In the genomic region with DNA sequence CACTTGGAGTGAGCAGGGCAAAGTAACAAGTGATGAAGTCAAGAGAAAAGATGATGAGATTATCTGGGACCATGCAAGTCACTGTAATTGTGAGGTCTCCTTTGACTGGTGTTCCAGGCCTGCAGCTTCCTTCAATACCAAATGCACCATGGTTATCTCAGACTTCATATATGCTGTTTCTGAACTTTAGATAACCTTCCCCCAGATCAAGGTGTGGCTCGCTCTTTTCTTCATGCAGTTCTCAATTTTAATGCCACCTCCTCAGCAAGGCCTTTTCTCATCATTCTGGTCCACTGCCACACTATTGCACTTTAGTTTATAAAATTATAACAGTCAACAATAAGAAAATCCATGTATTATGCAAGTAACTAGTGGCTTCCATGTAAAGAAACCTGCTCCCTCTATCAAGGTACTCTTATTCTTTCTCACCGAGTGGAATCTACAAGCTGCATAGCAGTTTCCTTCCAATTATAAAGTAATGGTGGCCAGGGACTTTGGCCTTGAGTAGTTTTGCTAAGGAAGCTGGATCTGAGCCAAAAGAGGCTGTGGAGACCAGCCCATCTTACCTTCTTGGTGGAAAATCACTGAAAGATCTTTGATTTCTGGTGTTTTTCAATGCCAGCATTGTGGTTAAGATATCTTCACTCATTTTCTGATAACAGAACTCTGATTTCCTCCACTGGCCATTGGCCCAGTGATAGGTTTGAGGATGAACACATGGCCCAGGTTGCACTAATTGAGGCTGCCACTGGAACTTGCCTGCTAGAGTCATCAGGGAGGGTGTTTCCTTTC, we compare ENCODE assay signal across 15 cellular contexts.
A peak's percentile ranks its signal among the peaks of the same experiment; 100 is the strongest.
DNase-seq lines count a peak whose midpoint lies in the region; ATAC-seq, FAIRE-seq and TF ChIP-seq lines count a peak whose summit lies in the region.
"Had no signal": no experiment of that assay in that cellular context is flagged by ENCODE, and none has a peak within 500 bp of the region (broad histone marks: within the 10 kb centered on the region; RNA-seq: fewer than 3 reads in every experiment).

No MANE protein-coding gene starts in this region.

- H3K9me3 ChIP-seq in mucosa of descending colon = no peaks in the 10 kb centered on the region
- H3K9me3 ChIP-seq in heart right ventricle = peaks cover 0 to 4% (median 0%) of the 10 kb centered on the region in 11 donors
- H3K9me3 ChIP-seq in kidney (ENCODE audit: control insufficient read depth in 1 of 2, low read length in 2 of 2) = no peaks in the 10 kb centered on the region

- no peaks in the 10 kb centered on the region for H3K36me3 ChIP-seq in mucosa of descending colon (ENCODE audit: low read depth)
- no peaks in the 10 kb centered on the region for H3K36me3 ChIP-seq in heart right ventricle
- H3K36me3 ChIP-seq in kidney (ENCODE audit: control insufficient read depth in 1 of 2, insufficient read depth in 2 of 2, low read length in 2 of 2) = no peaks in the 10 kb centered on the region

- no peak overlapping the region for H3K27ac ChIP-seq in heart right ventricle
- no peak overlapping the region for H3K27ac ChIP-seq in kidney (ENCODE audit: low read depth in 2 of 2, low read length in 2 of 2)
- H3K27ac ChIP-seq: C4-2B, GM23248 had no signal

- ATAC-seq in SK-N-SH treated with all-trans-retinoic acid at 6 μM for 48 hours = peak; percentile 55
- ATAC-seq in mucosa of descending colon = peak; percentile 44
- no peak for ATAC-seq in HG03457 (IDR thresholded peaks at IDR 0.05; ENCODE audit: unreplicated experiment)
- no peak for ATAC-seq in heart right ventricle
- ATAC-seq: HCT116 had no signal

- H3K9ac ChIP-seq in kidney (ENCODE audit: low read length in 2 of 2) = no peak overlapping the region
- H3K9ac ChIP-seq: GM23248 had no signal

- no peak for TF ChIP-seq CTCF in mucosa of descending colon (IDR thresholded peaks at IDR 0.05)
- no peak for TF ChIP-seq CTCF in heart right ventricle (IDR thresholded peaks at IDR 0.05)
- no peak for TF ChIP-seq CTCF in kidney (IDR thresholded peaks at IDR 0.05; ENCODE audit: borderline replicate concordance, extremely low read depth, insufficient read depth)

- DNase-seq in NCI-H82 (lab: John Stamatoyannopoulos, UW) (peak; percentile 41), NCI-H82 treated with DMSO at 0.1 percent for 48 hours (lab: John Stamatoyannopoulos, UW; ENCODE audit: unreplicated experiment) (no peak), mucosa of descending colon (peak in 1 of 3 donors; percentile 33), heart right ventricle (no peak), kidney (no peak)
- DNase-seq: CD4-positive, alpha-beta memory T cell; DND-41; GDM1; GM23248 had no signal

- FAIRE-seq in kidney (lab: Jason Lieb, UNC) = no peak
- FAIRE-seq: A204.1, H54 had no signal

- no peaks in the 10 kb centered on the region for H3K27me3 ChIP-seq in heart right ventricle

- H3K4me1 ChIP-seq in mucosa of descending colon (ENCODE audit: low read depth) (peaks cover 7% of the 10 kb centered on the region), heart right ventricle (no peaks in the 10 kb centered on the region), kidney (ENCODE audit: control insufficient read depth in 1 of 2, insufficient read depth in 1 of 2, low read depth in 1 of 2, low read length in 2 of 2) (no peaks in the 10 kb centered on the region)

- 83 to 84% methylated on average over 2 of the region's 2 CpGs for WGBS in heart right ventricle, 2 donors

- H3K4me3 ChIP-seq in mucosa of descending colon (no peak overlapping the region), heart right ventricle (no peak overlapping the region), kidney (ENCODE audit: low read length in 2 of 2) (no peak overlapping the region)
- H3K4me3 ChIP-seq: GM23248 had no signal

- intact Hi-C loops in mucosa of descending colon (cut with DNase I, micrococcal nuclease) = no loop called here
- intact Hi-C loops in heart right ventricle (cut with DNase I) = no loop called here
- intact Hi-C loops in kidney (cut with DNase I) = no loop called here

TF ChIP-seq in SK-N-SH treated with all-trans-retinoic acid at 6 μM for 48 hours, 23 proteins besides CTCF, POLR2A, EP300 and RAD21:
- TF ChIP-seq TSHZ2 (CRISPR knock-in tag; IDR thresholded peaks at IDR 0.05) (0 out of 2 replicates have a peak, but pooled peaks have one; percentile 17), TCF4 (CRISPR knock-in tag; IDR thresholded peaks at IDR 0.05; ENCODE audit: borderline replicate concordance) (peak; percentile 62; the same call in 1 of the 2 replicates), ISL1 (CRISPR knock-in tag; IDR thresholded peaks at IDR 0.05) (peak; percentile 64; the same call in 1 of the 2 replicates), SNAI2 (CRISPR knock-in tag; IDR thresholded peaks at IDR 0.05) (no peak)

Comparison
In these comparisons a context has a peak if more than half of its experiments do, and no peak if none do; other contexts are left out.
1. ATAC-seq: peak in SK-N-SH treated with all-trans-retinoic acid at 6 μM for 48 hours (single experiment) and mucosa of descending colon (single experiment); none in HG03457 (single experiment) and heart right ventricle (0 of 8).